In the genomic region with DNA sequence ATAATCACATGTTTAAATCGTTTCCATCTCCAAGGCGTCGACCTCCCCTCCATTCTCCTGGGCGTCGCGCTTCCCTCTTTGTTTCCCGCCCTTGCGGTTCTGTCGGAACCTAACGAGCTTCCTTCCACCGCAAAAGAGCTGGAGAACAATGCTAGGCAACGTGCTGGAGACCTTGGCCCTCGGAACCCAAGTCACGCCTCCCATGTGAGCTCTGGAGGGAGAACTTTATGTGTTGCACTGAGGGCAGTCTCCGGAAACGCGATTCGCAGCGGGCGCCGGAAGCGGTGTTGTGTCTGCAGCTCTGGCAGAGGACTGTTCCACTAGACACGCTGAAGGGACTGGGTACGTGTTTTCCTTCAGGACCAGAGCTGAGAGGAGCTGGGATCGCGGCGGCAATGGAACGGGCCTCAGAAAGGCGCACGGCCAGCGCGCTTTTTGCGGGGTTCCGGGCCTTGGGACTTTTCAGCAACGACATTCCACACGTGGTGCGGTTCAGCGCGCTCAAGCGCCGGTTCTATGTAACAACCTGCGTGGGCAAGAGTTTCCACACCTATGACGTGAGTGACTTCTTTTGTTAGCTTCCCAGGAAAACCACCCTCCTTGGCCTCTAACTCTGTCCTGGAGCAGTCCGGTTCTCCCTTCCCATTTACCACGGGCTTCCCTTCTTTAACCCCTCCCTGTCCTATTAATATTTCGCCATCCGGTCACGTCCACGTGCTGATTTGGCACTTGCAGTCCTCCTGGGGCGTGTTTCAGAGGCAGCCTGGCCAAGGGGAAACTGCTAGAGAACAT, we compare ENCODE assay signal across 8 cellular contexts. TPM values are rescaled to one million over a fixed set of nuclear protein-coding genes. Genes with fewer than 3 reads are reported as not detected.
DNase-seq lines count a peak whose midpoint lies in the region; ATAC-seq, FAIRE-seq and TF ChIP-seq lines count a peak whose summit lies in the region.

A gene (plus strand): TSS at position 287 of the 792 bp plus-strand sequence. CDS start 109 bp downstream, at position 396.

- H3K9me3 ChIP-seq in keratinocyte (ENCODE audit: control insufficient read depth, low read depth, low read length): no peaks in the 10 kb centered on the region

- TF ChIP-seq POLR2A in GM19193 (IDR thresholded peaks at IDR 0.05; ENCODE audit: extremely low read depth, insufficient read depth, insufficient read length): peak; percentile 86

- DNase-seq in Ammon's horn (ENCODE audit: low spot score) (peak; percentile 93), NCI-H510A (lab: John Stamatoyannopoulos, UW) (peak; percentile 69), chondrocyte (ENCODE audit: low spot score) (peak; percentile 93), keratinocyte (ENCODE audit: low read depth, low spot score) (peak; percentile 52)
- DNase-seq in activated CD4-positive, alpha-beta T cell treated with anti-CD3 and anti-CD28 coated beads for 1 hour: peak; percentile 85
- DNase-seq in stimulated activated CD4-positive, alpha-beta T cell treated with anti-CD3 and anti-CD28 coated beads, Interleukin-12 subunit alpha, Interleukin-12 subunit beta, amount 100 ng/mL, for 48 hours (ENCODE audit: low read depth in 2 of 3, low spot score in 1 of 3): peak; percentile 86 to 91 (median 87)

- H3K4me1 Mint-ChIP-seq in chondrocyte (ENCODE audit: low read depth): peaks cover 20% of the 10 kb centered on the region

- H3K79me2 ChIP-seq in keratinocyte (ENCODE audit: control insufficient read depth, insufficient read depth, low read length): peaks cover 42% of the 10 kb centered on the region

- peak within 1 kb of the TSS; percentile 85 to 95 (median 89) for H3K4me3 ChIP-seq in keratinocyte (ENCODE audit: control insufficient read depth in 2 of 3, extremely low read depth in 1 of 3, insufficient read depth in 2 of 3, low read depth in 1 of 3, low read length in 3 of 3)

- peak within 1 kb of the TSS; percentile 87 for H3K27ac Mint-ChIP-seq in chondrocyte (ENCODE audit: unreplicated experiment)

- ATAC-seq in HG03439 (IDR thresholded peaks at IDR 0.05; ENCODE audit: unreplicated experiment): peak; percentile 97

- H3K27ac ChIP-seq in keratinocyte (ENCODE audit: control insufficient read depth, insufficient read depth, low read length): peak within 1 kb of the TSS; percentile 86

- no peaks in the 10 kb centered on the region for H4K20me1 ChIP-seq in keratinocyte (ENCODE audit: control insufficient read depth, extremely low read depth, insufficient read depth, low read length)

- peaks cover 2% of the 10 kb centered on the region for H3K9me3 Mint-ChIP-seq in chondrocyte (ENCODE audit: low read depth)

- dilution Hi-C loops in keratinocyte (cut with MboI; ENCODE audit: extremely low pct_ligation_motif_present, low sequenced_read_pairs): no loop called here

- peak within 1 kb of the TSS; percentile 77 for H3K4me2 ChIP-seq in keratinocyte (ENCODE audit: control insufficient read depth, extremely low read depth, insufficient read depth, low read depth, low read length)

- peak within 1 kb of the TSS; percentile 96 for H2AFZ ChIP-seq in keratinocyte (ENCODE audit: control insufficient read depth, low read length)

- peak within 1 kb of the TSS; percentile 91 for H3K9ac ChIP-seq in keratinocyte (ENCODE audit: control insufficient read depth, extremely low read depth, insufficient read depth, low read length)

- H3K36me3 ChIP-seq in keratinocyte (ENCODE audit: control insufficient read depth in 2 of 2, extremely low read depth in 1 of 2, insufficient read depth in 2 of 2, low read length in 2 of 2): peaks cover 4 to 7% of the 10 kb centered on the region in 2 experiments

- H3K27me3 ChIP-seq in keratinocyte (ENCODE audit: control insufficient read depth, extremely low read depth, insufficient read depth, low read length): no peaks in the 10 kb centered on the region

- peak within 1 kb of the TSS; percentile 88 for H3K4me3 Mint-ChIP-seq in chondrocyte (ENCODE audit: unreplicated experiment)

- H3K9me1 ChIP-seq in keratinocyte (ENCODE audit: control insufficient read depth, extremely low read depth, insufficient read depth, low read length): no peaks in the 10 kb centered on the region

- TF ChIP-seq CTCF in chondrocyte (IDR thresholded peaks at IDR 0.05) (peak; percentile 32), keratinocyte (optimal IDR thresholded peaks at IDR 0.05 in 1 of 3, IDR thresholded peaks at IDR 0.05 in 1 of 3, conservative IDR thresholded peaks at IDR 0.05 in 1 of 3; ENCODE audit: extremely low read depth in 1 of 3, insufficient read depth in 2 of 3, low read length in 3 of 3) (no peak)

- peaks cover 5% of the 10 kb centered on the region for H3K4me1 ChIP-seq in keratinocyte (ENCODE audit: control insufficient read depth, extremely low read depth, insufficient read depth, low read length)

- peak; percentile 90 for FAIRE-seq in keratinocyte (lab: Jason Lieb, UNC)

- peaks cover 6% of the 10 kb centered on the region for H3K36me3 Mint-ChIP-seq in chondrocyte (ENCODE audit: low read depth)

- peaks cover 3% of the 10 kb centered on the region for H3K27me3 Mint-ChIP-seq in chondrocyte (ENCODE audit: low read depth)

RNA-seq across cellular contexts. Expression of the gene that starts here (rescaled TPM):
- 17.6 to 25.4 TPM (median 18.7 TPM) in 3 replicates for total RNA-seq in chondrocyte
- 25.7 to 37.8 TPM (median 28.2 TPM) in 3 replicates for polyA plus RNA-seq in keratinocyte
- 14.8 TPM for polyA plus RNA-seq in keratinocyte (2011; ENCODE audit: low read depth)
- 9.4 and 20.8 TPM in 2 replicates for polyA plus RNA-seq in keratinocyte (2011; cell fraction: cytosol; rRNA removed)
- 27.9 and 37.9 TPM in 2 replicates for polyA plus RNA-seq in keratinocyte (2011; cell fraction: nucleus; rRNA removed)
- polyA plus RNA-seq in keratinocyte (2012; ENCODE audit: low replicate concordance): 10.8 and 20.6 TPM in 2 replicates
- polyA minus RNA-seq in keratinocyte: 37.3 to 79.4 TPM (median 47.9 TPM) in 3 replicates
- 28.0 TPM for polyA minus RNA-seq in keratinocyte (2011; cell fraction: cytosol; rRNA and poly(A)+ RNA removed)
- 65.4 and 89.9 TPM in 2 replicates for polyA minus RNA-seq in keratinocyte (2011; cell fraction: nucleus; rRNA and poly(A)+ RNA removed)

Comparison
In these comparisons a context has a peak if more than half of its experiments do, and no peak if none do; other contexts are left out.
1. Peak in every context shown above with its lines: DNase-seq, ATAC-seq, H3K4me3 ChIP-seq and H3K27ac ChIP-seq.